Comparison of ENCODE assay signal across 36 cellular contexts in genomic region chr11:58504232-58504631, GRCh38. TPM values are rescaled to one million over a fixed set of nuclear protein-coding genes. Genes with fewer than 3 reads are reported as not detected.
"Had no signal": no experiment of that assay in that cellular context is flagged by ENCODE, and none has a peak within 500 bp of the region (broad histone marks: within the 10 kb centered on the region; RNA-seq: fewer than 3 reads in every experiment).

No MANE protein-coding gene starts in this region.

- H3K9me3 Mint-ChIP-seq: effector memory CD8-positive, alpha-beta T cell; nephron progenitor cell; stimulated activated effector memory CD8-positive, alpha-beta T cell treated with anti-CD3 and anti-CD28 coated beads, Interleukin-12 subunit alpha, Interleukin-12 subunit beta, amount 100 ng/mL, for 72 hours; type B pancreatic cell had no signal

- H3K27me3 Mint-ChIP-seq: effector memory CD8-positive, alpha-beta T cell had no signal

- H3K4me1 Mint-ChIP-seq: nephron progenitor cell had no signal

- H3K4me3 Mint-ChIP-seq: effector memory CD8-positive, alpha-beta T cell; naive thymus-derived CD4-positive, alpha-beta T cell; nephron progenitor cell; stimulated activated effector memory CD8-positive, alpha-beta T cell treated with anti-CD3 and anti-CD28 coated beads, Interleukin-12 subunit alpha, Interleukin-12 subunit beta, amount 100 ng/mL, for 72 hours; type B pancreatic cell had no signal

- ATAC-seq: effector memory CD8-positive, alpha-beta T cell; heart right ventricle; left cardiac atrium; left lung; naive thymus-derived CD4-positive, alpha-beta T cell; psoas muscle; right cardiac atrium; stimulated activated effector memory CD8-positive, alpha-beta T cell treated with anti-CD3 and anti-CD28 coated beads, Interleukin-12 subunit alpha, Interleukin-12 subunit beta, amount 100 ng/mL, for 72 hours had no signal

- H3K27ac Mint-ChIP-seq: effector memory CD8-positive, alpha-beta T cell; naive thymus-derived CD4-positive, alpha-beta T cell; nephron progenitor cell; stimulated activated effector memory CD8-positive, alpha-beta T cell treated with anti-CD3 and anti-CD28 coated beads, Interleukin-12 subunit alpha, Interleukin-12 subunit beta, amount 100 ng/mL, for 72 hours; type B pancreatic cell had no signal

- DNase-seq: cortex of kidney; effector memory CD8-positive, alpha-beta T cell; erythroblast; esophagus squamous epithelium; foreskin melanocyte; glutamatergic neuron; heart right ventricle; hippocampal formation; left cardiac atrium; left lung; mesendoderm; midbrain; naive thymus-derived CD4-positive, alpha-beta T cell; nephron progenitor cell; occipital lobe; ovary; posterior cingulate gyrus; psoas muscle; right cardiac atrium; sigmoid colon; stimulated activated CD4-positive, alpha-beta T cell treated with anti-CD3 and anti-CD28 coated beads, Interleukin-2, amount 100 ng/mL, for 24 hours; stimulated activated CD4-positive, alpha-beta T cell treated with anti-CD3 and anti-CD28 coated beads, Interleukin-4, amount 100 ng/mL, for 24 hours; stomach; thyroid gland had no signal

- H3K36me3 Mint-ChIP-seq: stimulated activated effector memory CD8-positive, alpha-beta T cell treated with anti-CD3 and anti-CD28 coated beads, Interleukin-12 subunit alpha, Interleukin-12 subunit beta, amount 100 ng/mL, for 72 hours; type B pancreatic cell had no signal

RNA-seq across cellular contexts. Expression of gene OR5B21, which starts 3.7 kb away (rescaled TPM):
- total RNA-seq: dermis microvascular lymphatic vessel endothelial cell, esophagus squamous epithelium, heart right ventricle, kidney epithelial cell, left cardiac atrium, lower leg skin, lung microvascular endothelial cell, mucosa of gallbladder, occipital lobe, psoas muscle, renal cortical epithelial cell, right cardiac atrium, skeletal muscle tissue, stomach, subcutaneous adipose tissue, temporal lobe, thyroid gland, urinary bladder had no signal
